ENCODE assay signal across 21 cellular contexts in the genomic region with DNA sequence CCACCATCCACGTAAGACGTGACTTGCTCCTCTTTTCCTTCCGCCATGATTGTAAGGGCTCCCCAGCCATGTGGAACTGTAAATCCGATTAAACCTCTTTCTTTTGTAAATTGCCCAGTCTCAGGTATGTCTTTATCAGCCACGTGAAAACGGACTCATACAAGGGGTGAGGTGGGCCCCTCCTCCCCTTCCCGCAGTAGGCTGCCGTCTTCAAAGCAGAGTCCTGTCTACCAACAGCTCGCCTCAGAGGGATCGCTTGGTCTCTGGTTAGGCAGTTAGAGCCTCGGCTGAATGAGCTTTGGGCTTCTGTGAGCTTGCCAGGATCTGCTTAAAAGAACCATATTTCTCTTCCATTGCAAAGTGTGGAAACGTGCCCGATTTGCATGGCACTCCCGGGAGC.
A peak's percentile ranks its signal among the peaks of the same experiment; 100 is the strongest.
DNase-seq lines count a peak whose midpoint lies in the region; ATAC-seq and TF ChIP-seq lines count a peak whose summit lies in the region.
"Had no signal": no experiment of that assay in that cellular context is flagged by ENCODE, and none has a peak within 500 bp of the region (broad histone marks: within the 10 kb centered on the region; RNA-seq: fewer than 3 reads in every experiment).

No MANE protein-coding gene starts in this region.

- H3F3A ChIP-seq in GM23338 (replicated peaks; ENCODE audit: low read depth) = no peaks in the 10 kb centered on the region

- H4K20me1 ChIP-seq in GM23338 (replicated peaks; ENCODE audit: insufficient read depth) (0 out of 2 replicates have a peak, but pooled peaks cover 4% of the 10 kb centered on the region), mammary epithelial cell (ENCODE audit: insufficient read depth, low read length) (no peaks in the 10 kb centered on the region)

- H3K27ac Mint-ChIP-seq in GM23338 (peak overlapping the region; percentile 38; the same call in 1 of the 2 replicates), WTC11 (peak overlapping the region; percentile 54), osteocyte (ENCODE audit: unreplicated experiment) (no peak overlapping the region)
- H3K27ac Mint-ChIP-seq: B cell, CD14-positive monocyte had no signal

- CTCF ChIA-PET in WTC11 (lab: Charles Lee) = interaction anchor here (1.0 kb wide), 1 partner anchor 302 kb away, joined by 3 read pairs; no protein-coding TSS in a partner anchor
- CTCF ChIA-PET in mammary epithelial cell (lab: Charles Lee; ENCODE audit: low non-redundant PET) = no interaction called here

- intact Hi-C loops in mammary epithelial cell (cut with micrococcal nuclease) = no loop called here
- intact Hi-C loops in left ventricle myocardium superior (cut with micrococcal nuclease) = no loop called here
- intact Hi-C loops in aorta (cut with DNase I) = no loop called here

- H3K36me3 Mint-ChIP-seq in GM23338 (ENCODE audit: low read depth) (no peaks in the 10 kb centered on the region; the same call in 2 of the 3 replicates), WTC11 (no peaks in the 10 kb centered on the region), osteocyte (ENCODE audit: unreplicated experiment) (no peaks in the 10 kb centered on the region)

- 95% methylated on average over 9 of the region's 14 CpGs for WGBS in mammary epithelial cell (ENCODE audit: low coverage, missing lambda C conversion rate)
- 80 to 82% methylated on average over 14 of the region's 14 CpGs for WGBS in aorta, 2 donors

- no peaks in the 10 kb centered on the region for H3K79me2 ChIP-seq in GM23338 (replicated peaks; ENCODE audit: insufficient read depth)
- H3K79me2 ChIP-seq in mammary epithelial cell (ENCODE audit: insufficient read depth, low read length) = no peaks in the 10 kb centered on the region

- H3K27ac ChIP-seq in GM23338 (ENCODE audit: low read depth) (no peak overlapping the region), mammary epithelial cell (ENCODE audit: insufficient read depth, low read depth, low read length) (no peak overlapping the region), aorta (ENCODE audit: low read depth in 1 of 2, low read length in 2 of 2) (no peak overlapping the region)
- H3K27ac ChIP-seq: KMS-11, SJSA1 had no signal

- H3K4me3 Mint-ChIP-seq in GM23338 = no peak overlapping the region; the same call in 2 of the 3 replicates
- no peak overlapping the region for H3K4me3 Mint-ChIP-seq in WTC11
- H3K4me3 Mint-ChIP-seq in osteocyte (ENCODE audit: unreplicated experiment) = no peak overlapping the region
- H3K4me3 Mint-ChIP-seq: B cell, CD14-positive monocyte had no signal

- TF ChIP-seq CTCF in GM23338 (conservative IDR thresholded peaks at IDR 0.05; ENCODE audit: low read depth in 2 of 2) = no peak
- no peak for TF ChIP-seq CTCF in WTC11 (IDR thresholded peaks at IDR 0.05)
- no peak for TF ChIP-seq CTCF in osteocyte (IDR thresholded peaks at IDR 0.05)
- TF ChIP-seq CTCF in mammary epithelial cell (conservative IDR thresholded peaks at IDR 0.05 in 1 of 2, IDR thresholded peaks at IDR 0.05 in 1 of 2; ENCODE audit: extremely low read depth in 1 of 2, insufficient read depth in 1 of 2, low read depth in 1 of 2, low read length in 2 of 2) = no peak

- H3K9me3 Mint-ChIP-seq in GM23338 (no peaks in the 10 kb centered on the region; the same call in 2 of the 3 replicates), WTC11 (peaks cover 5% of the 10 kb centered on the region; the same call in 1 of the 2 replicates), osteocyte (ENCODE audit: unreplicated experiment) (no peaks in the 10 kb centered on the region)

- no peaks in the 10 kb centered on the region for H3K27me3 ChIP-seq in GM23338 (ENCODE audit: insufficient read depth)
- H3K27me3 ChIP-seq in mammary epithelial cell (ENCODE audit: insufficient read depth, low read length) = no peaks in the 10 kb centered on the region
- no peaks in the 10 kb centered on the region for H3K27me3 ChIP-seq in aorta (ENCODE audit: control insufficient read depth in 1 of 2, insufficient read depth in 2 of 2, low read length in 1 of 2)
- H3K27me3 ChIP-seq: SJSA1 had no signal

- POLR2A ChIA-PET in WTC11 (lab: Charles Lee) = no interaction called here

- H3K27me3 Mint-ChIP-seq in GM23338 (ENCODE audit: insufficient read depth, low read depth, poor library complexity) (peaks cover 12% of the 10 kb centered on the region), WTC11 (ENCODE audit: low read depth) (no peaks in the 10 kb centered on the region), osteocyte (ENCODE audit: unreplicated experiment) (no peaks in the 10 kb centered on the region)
- H3K27me3 Mint-ChIP-seq: B cell had no signal

- in situ Hi-C loops in mammary epithelial cell (cut with MboI; ENCODE audit: low sequenced_read_pairs in 2 of 2) = no loop called here

- no peaks in the 10 kb centered on the region for H3K36me3 ChIP-seq in GM23338 (ENCODE audit: insufficient read depth)
- no peaks in the 10 kb centered on the region for H3K36me3 ChIP-seq in mammary epithelial cell (ENCODE audit: insufficient read depth, low read length)
- H3K36me3 ChIP-seq in aorta (ENCODE audit: control insufficient read depth in 1 of 2, insufficient read depth in 2 of 2, low read length in 1 of 2) = no peaks in the 10 kb centered on the region
- H3K36me3 ChIP-seq: SJSA1 had no signal

- H3K4me1 Mint-ChIP-seq in GM23338 (peaks cover 37% of the 10 kb centered on the region), WTC11 (peaks cover 56% of the 10 kb centered on the region), osteocyte (ENCODE audit: unreplicated experiment) (peaks cover 3% of the 10 kb centered on the region)
- H3K4me1 Mint-ChIP-seq: CD14-positive monocyte had no signal

- H2AFZ ChIP-seq in GM23338 (no peak overlapping the region), mammary epithelial cell (ENCODE audit: low read depth, low read length) (no peak overlapping the region)

- DNase-seq in GM23338 (ENCODE audit: low spot score) (no peak), WTC11 (ENCODE audit: low spot score) (no peak), osteocyte (ENCODE audit: extremely low spot score, unreplicated experiment) (peak; percentile 67), mammary epithelial cell (no peak), left ventricle myocardium superior (no peak), aorta (no peak)
- DNase-seq in activated CD4-positive, alpha-beta T cell treated with anti-CD3 and anti-CD28 coated beads, Interleukin-2, amount 50 U/mL, for 4 hours = no peak
- DNase-seq: DMS79, GOT3, IMR-90, NCI-H1105, NCI-H146, NCI-H2029, NCI-H2227 treated with DMSO at 0.1 percent for 48 hours, NCI-H510A treated with DMSO at 0.1 percent for 48 hours, NCI-H774 had no signal

- H3K4me3 ChIP-seq in GM23338 = no peak overlapping the region
- no peak overlapping the region for H3K4me3 ChIP-seq in mammary epithelial cell (replicated peaks in 1 of 3; ENCODE audit: insufficient read depth in 1 of 3, low read depth in 2 of 3, low read length in 3 of 3)
- H3K4me3 ChIP-seq in aorta (ENCODE audit: low read length in 2 of 2) = no peak overlapping the region
- H3K4me3 ChIP-seq: SJSA1 had no signal

- dilution Hi-C loops in mammary epithelial cell (cut with HindIII; ENCODE audit: low sequenced_read_pairs) = no loop called here

- H3K4me2 ChIP-seq in GM23338 = no peak overlapping the region
- no peak overlapping the region for H3K4me2 ChIP-seq in mammary epithelial cell (ENCODE audit: insufficient read depth, low read depth, low read length)
- H3K4me2 ChIP-seq: KMS-11 had no signal

- ATAC-seq in GM23338 (no peak), WTC11 (no peak), esophagus mucosa (peak; percentile 8), left ventricle myocardium superior (no peak), aorta (ENCODE audit: low FRiP score) (no peak)

- H3K9me3 ChIP-seq in mammary epithelial cell (replicated peaks; ENCODE audit: insufficient read depth, low read length) (peaks cover 2% of the 10 kb centered on the region), aorta (ENCODE audit: control insufficient read depth, low read length) (no peaks in the 10 kb centered on the region)
- H3K9me3 ChIP-seq: SJSA1 had no signal

- H3K9ac ChIP-seq in mammary epithelial cell (ENCODE audit: insufficient read depth, low read length) = no peak overlapping the region
- H3K9ac ChIP-seq: KMS-11 had no signal

- no peaks in the 10 kb centered on the region for H3K9me2 ChIP-seq in GM23338 (ENCODE audit: insufficient read depth)

- BruUV-seq in mammary epithelial cell (replicated peaks; lab: Mats Ljungman, UMichigan) = no TSS peak

- peaks cover 10% of the 10 kb centered on the region for H3K4me1 ChIP-seq in GM23338 (ENCODE audit: insufficient read depth)
- peaks cover 3% of the 10 kb centered on the region for H3K4me1 ChIP-seq in mammary epithelial cell (ENCODE audit: insufficient read depth, low read length)
- no peaks in the 10 kb centered on the region for H3K4me1 ChIP-seq in aorta (ENCODE audit: control insufficient read depth in 1 of 2, insufficient read depth in 2 of 2, low read length in 2 of 2)

TF ChIP-seq in WTC11, 78 proteins besides CTCF, POLR2A, EP300 and RAD21 (continues in another document):
- TF ChIP-seq SMAD3 (CRISPR knock-in tag; IDR thresholded peaks at IDR 0.05; ENCODE audit: borderline replicate concordance) (no peak), TCF7 (CRISPR knock-in tag; IDR thresholded peaks at IDR 0.05; ENCODE audit: low read depth) (no peak), CREB1 (CRISPR knock-in tag; IDR thresholded peaks at IDR 0.05) (no peak), TEAD1 (CRISPR knock-in tag; IDR thresholded peaks at IDR 0.05) (no peak)
- TF ChIP-seq, protein P1, sequence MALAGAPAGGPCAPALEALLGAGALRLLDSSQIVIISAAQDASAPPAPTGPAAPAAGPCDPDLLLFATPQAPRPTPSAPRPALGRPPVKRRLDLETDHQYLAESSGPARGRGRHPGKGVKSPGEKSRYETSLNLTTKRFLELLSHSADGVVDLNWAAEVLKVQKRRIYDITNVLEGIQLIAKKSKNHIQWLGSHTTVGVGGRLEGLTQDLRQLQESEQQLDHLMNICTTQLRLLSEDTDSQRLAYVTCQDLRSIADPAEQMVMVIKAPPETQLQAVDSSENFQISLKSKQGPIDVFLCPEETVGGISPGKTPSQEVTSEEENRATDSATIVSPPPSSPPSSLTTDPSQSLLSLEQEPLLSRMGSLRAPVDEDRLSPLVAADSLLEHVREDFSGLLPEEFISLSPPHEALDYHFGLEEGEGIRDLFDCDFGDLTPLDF (CRISPR knock-in tag; IDR thresholded peaks at IDR 0.05) = no peak
- TF ChIP-seq, protein P2, sequence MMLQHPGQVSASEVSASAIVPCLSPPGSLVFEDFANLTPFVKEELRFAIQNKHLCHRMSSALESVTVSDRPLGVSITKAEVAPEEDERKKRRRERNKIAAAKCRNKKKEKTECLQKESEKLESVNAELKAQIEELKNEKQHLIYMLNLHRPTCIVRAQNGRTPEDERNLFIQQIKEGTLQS (CRISPR knock-in tag; conservative IDR thresholded peaks at IDR 0.05) = no peak
